ENCODE assay signal across 1 cellular context in the genomic region with DNA sequence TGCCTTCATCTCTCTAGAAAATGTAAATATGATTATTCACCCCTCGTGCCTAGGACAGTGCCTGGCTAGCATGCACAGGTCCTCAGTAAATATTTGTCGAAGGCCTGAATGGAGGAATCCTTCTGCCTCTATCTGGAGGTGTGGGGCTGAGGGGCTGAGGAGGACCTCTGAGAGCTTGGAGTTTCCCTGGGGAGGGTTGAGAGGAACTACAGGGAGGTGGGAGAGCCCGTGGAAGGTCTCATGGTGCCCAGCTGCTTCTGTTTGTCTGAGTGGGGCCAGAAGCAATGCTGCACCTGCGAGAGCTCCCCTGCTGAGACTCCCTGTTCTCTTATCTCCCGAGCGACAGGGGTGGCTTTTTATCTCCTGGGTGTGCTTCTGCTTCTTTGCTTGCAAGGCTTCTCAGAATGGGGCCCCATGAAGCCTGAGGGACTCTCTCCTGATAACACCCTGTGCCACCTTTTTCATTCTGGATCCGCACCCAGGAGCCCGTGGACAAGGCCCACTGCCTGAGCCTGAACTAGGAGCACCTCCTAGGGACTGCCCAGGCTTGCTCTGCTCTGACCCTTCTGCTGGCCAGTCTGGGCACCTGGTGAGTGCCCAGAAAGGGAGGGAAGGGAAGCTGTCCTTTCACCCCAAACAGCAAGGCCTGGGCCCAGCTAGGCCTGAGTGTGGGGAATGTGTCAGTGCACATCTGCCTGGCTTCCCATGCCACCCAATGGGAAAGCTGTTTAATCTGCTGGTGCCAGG.
TF ChIP-seq lines count a peak whose summit lies in the region.

No MANE protein-coding gene starts in this region.

TF ChIP-seq in WTC11, 78 proteins besides CTCF, POLR2A, EP300 and RAD21 (continued from another document):
- TF ChIP-seq, protein P1, sequence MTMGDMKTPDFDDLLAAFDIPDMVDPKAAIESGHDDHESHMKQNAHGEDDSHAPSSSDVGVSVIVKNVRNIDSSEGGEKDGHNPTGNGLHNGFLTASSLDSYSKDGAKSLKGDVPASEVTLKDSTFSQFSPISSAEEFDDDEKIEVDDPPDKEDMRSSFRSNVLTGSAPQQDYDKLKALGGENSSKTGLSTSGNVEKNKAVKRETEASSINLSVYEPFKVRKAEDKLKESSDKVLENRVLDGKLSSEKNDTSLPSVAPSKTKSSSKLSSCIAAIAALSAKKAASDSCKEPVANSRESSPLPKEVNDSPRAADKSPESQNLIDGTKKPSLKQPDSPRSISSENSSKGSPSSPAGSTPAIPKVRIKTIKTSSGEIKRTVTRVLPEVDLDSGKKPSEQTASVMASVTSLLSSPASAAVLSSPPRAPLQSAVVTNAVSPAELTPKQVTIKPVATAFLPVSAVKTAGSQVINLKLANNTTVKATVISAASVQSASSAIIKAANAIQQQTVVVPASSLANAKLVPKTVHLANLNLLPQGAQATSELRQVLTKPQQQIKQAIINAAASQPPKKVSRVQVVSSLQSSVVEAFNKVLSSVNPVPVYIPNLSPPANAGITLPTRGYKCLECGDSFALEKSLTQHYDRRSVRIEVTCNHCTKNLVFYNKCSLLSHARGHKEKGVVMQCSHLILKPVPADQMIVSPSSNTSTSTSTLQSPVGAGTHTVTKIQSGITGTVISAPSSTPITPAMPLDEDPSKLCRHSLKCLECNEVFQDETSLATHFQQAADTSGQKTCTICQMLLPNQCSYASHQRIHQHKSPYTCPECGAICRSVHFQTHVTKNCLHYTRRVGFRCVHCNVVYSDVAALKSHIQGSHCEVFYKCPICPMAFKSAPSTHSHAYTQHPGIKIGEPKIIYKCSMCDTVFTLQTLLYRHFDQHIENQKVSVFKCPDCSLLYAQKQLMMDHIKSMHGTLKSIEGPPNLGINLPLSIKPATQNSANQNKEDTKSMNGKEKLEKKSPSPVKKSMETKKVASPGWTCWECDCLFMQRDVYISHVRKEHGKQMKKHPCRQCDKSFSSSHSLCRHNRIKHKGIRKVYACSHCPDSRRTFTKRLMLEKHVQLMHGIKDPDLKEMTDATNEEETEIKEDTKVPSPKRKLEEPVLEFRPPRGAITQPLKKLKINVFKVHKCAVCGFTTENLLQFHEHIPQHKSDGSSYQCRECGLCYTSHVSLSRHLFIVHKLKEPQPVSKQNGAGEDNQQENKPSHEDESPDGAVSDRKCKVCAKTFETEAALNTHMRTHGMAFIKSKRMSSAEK (CRISPR knock-in tag; IDR thresholded peaks at IDR 0.05; ENCODE audit: borderline replicate concordance) = no peak
- TF ChIP-seq ZNF671 (CRISPR knock-in tag; IDR thresholded peaks at IDR 0.05) = no peak
- TF ChIP-seq, protein P2, sequence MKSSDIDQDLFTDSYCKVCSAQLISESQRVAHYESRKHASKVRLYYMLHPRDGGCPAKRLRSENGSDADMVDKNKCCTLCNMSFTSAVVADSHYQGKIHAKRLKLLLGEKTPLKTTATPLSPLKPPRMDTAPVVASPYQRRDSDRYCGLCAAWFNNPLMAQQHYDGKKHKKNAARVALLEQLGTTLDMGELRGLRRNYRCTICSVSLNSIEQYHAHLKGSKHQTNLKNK (CRISPR knock-in tag; IDR thresholded peaks at IDR 0.05) = no peak
- no peak for TF ChIP-seq GABPB1 (CRISPR knock-in tag; IDR thresholded peaks at IDR 0.05)
- TF ChIP-seq NR1H2 (CRISPR knock-in tag; IDR thresholded peaks at IDR 0.05) = no peak
- no peak for TF ChIP-seq ZNF416 (CRISPR knock-in tag; IDR thresholded peaks at IDR 0.05)
- no peak for TF ChIP-seq RORB (CRISPR knock-in tag; IDR thresholded peaks at IDR 0.05)
- TF ChIP-seq NFATC4 (CRISPR knock-in tag; IDR thresholded peaks at IDR 0.05) = no peak
- TF ChIP-seq TEAD1 (CRISPR knock-in tag; IDR thresholded peaks at IDR 0.05) = no peak
- TF ChIP-seq OVOL2 (CRISPR knock-in tag; IDR thresholded peaks at IDR 0.05; ENCODE audit: borderline replicate concordance) = no peak
- TF ChIP-seq, protein P3, sequence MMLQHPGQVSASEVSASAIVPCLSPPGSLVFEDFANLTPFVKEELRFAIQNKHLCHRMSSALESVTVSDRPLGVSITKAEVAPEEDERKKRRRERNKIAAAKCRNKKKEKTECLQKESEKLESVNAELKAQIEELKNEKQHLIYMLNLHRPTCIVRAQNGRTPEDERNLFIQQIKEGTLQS (CRISPR knock-in tag; conservative IDR thresholded peaks at IDR 0.05) = no peak
- TF ChIP-seq, protein P4, sequence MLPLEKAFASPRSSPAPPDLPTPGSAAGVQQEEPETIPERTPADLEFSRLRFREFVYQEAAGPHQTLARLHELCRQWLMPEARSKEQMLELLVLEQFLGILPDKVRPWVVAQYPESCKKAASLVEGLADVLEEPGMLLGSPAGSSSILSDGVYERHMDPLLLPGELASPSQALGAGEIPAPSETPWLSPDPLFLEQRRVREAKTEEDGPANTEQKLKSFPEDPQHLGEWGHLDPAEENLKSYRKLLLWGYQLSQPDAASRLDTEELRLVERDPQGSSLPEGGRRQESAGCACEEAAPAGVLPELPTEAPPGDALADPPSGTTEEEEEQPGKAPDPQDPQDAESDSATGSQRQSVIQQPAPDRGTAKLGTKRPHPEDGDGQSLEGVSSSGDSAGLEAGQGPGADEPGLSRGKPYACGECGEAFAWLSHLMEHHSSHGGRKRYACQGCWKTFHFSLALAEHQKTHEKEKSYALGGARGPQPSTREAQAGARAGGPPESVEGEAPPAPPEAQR (CRISPR knock-in tag; IDR thresholded peaks at IDR 0.05) = no peak
- no peak for TF ChIP-seq ESRRA (CRISPR knock-in tag; IDR thresholded peaks at IDR 0.05; ENCODE audit: borderline replicate concordance)
- TF ChIP-seq, protein P5, sequence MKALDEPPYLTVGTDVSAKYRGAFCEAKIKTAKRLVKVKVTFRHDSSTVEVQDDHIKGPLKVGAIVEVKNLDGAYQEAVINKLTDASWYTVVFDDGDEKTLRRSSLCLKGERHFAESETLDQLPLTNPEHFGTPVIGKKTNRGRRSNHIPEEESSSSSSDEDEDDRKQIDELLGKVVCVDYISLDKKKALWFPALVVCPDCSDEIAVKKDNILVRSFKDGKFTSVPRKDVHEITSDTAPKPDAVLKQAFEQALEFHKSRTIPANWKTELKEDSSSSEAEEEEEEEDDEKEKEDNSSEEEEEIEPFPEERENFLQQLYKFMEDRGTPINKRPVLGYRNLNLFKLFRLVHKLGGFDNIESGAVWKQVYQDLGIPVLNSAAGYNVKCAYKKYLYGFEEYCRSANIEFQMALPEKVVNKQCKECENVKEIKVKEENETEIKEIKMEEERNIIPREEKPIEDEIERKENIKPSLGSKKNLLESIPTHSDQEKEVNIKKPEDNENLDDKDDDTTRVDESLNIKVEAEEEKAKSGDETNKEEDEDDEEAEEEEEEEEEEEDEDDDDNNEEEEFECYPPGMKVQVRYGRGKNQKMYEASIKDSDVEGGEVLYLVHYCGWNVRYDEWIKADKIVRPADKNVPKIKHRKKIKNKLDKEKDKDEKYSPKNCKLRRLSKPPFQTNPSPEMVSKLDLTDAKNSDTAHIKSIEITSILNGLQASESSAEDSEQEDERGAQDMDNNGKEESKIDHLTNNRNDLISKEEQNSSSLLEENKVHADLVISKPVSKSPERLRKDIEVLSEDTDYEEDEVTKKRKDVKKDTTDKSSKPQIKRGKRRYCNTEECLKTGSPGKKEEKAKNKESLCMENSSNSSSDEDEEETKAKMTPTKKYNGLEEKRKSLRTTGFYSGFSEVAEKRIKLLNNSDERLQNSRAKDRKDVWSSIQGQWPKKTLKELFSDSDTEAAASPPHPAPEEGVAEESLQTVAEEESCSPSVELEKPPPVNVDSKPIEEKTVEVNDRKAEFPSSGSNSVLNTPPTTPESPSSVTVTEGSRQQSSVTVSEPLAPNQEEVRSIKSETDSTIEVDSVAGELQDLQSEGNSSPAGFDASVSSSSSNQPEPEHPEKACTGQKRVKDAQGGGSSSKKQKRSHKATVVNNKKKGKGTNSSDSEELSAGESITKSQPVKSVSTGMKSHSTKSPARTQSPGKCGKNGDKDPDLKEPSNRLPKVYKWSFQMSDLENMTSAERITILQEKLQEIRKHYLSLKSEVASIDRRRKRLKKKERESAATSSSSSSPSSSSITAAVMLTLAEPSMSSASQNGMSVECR (CRISPR knock-in tag; IDR thresholded peaks at IDR 0.05; ENCODE audit: borderline replicate concordance) = no peak
- TF ChIP-seq ZNF317 (CRISPR knock-in tag; IDR thresholded peaks at IDR 0.05; ENCODE audit: borderline replicate concordance, low read depth) = no peak
TF ChIP-seq in WTC11: peak in this region for 0.
